1 cellular context compared by ENCODE assay signal in genomic region chr15:83930813-83931212, GRCh38.
TF ChIP-seq lines count a peak whose summit lies in the region.

No MANE protein-coding gene starts in this region.

TF ChIP-seq in HepG2, 621 proteins besides CTCF, POLR2A, EP300 and RAD21 (continued from another document and continues in another):
- TF ChIP-seq RERE (CRISPR knock-in tag; IDR thresholded peaks at IDR 0.05; ENCODE audit: low read depth): peak; percentile 93
- no peak for TF ChIP-seq ZNF563 (CRISPR knock-in tag; IDR thresholded peaks at IDR 0.05)
- peak; percentile 58; the same call in 1 of the 2 replicates for TF ChIP-seq TBX2 (CRISPR knock-in tag; IDR thresholded peaks at IDR 0.05; ENCODE audit: borderline replicate concordance)
- TF ChIP-seq SOX5 (CRISPR knock-in tag; IDR thresholded peaks at IDR 0.05; ENCODE audit: borderline replicate concordance): peak; percentile 60; the same call in 1 of the 2 replicates
- TF ChIP-seq RBFOX2 (IDR thresholded peaks at IDR 0.05; ENCODE audit: low read depth, low read length): no peak
- no peak for TF ChIP-seq U2AF2 (IDR thresholded peaks at IDR 0.05; ENCODE audit: low read depth, low read length)
- TF ChIP-seq NFKB2 (CRISPR knock-in tag; IDR thresholded peaks at IDR 0.05; ENCODE audit: borderline replicate concordance): no peak
- TF ChIP-seq ZNF124 (CRISPR knock-in tag; IDR thresholded peaks at IDR 0.05): no peak
- TF ChIP-seq FOSL1 (CRISPR knock-in tag; IDR thresholded peaks at IDR 0.05; ENCODE audit: borderline replicate concordance): no peak
- TF ChIP-seq FOXA1 (IDR thresholded peaks at IDR 0.05): peak; percentile 68; the same call in 1 of the 2 replicates
- TF ChIP-seq FOXA1 (CRISPR knock-in tag; IDR thresholded peaks at IDR 0.05): no peak; the same call in 1 of the 2 replicates
- TF ChIP-seq SP2 (CRISPR knock-in tag; IDR thresholded peaks at IDR 0.05): no peak
- TF ChIP-seq SAP130 (CRISPR knock-in tag; IDR thresholded peaks at IDR 0.05; ENCODE audit: low read depth): peak; percentile 46
- TF ChIP-seq ZMYM3 (CRISPR knock-in tag; IDR thresholded peaks at IDR 0.05): no peak
- peak; percentile 85 for TF ChIP-seq CEBPB (IDR thresholded peaks at IDR 0.05; ENCODE audit: borderline replicate concordance, low read depth, low read length)
- TF ChIP-seq JUNB (CRISPR knock-in tag; IDR thresholded peaks at IDR 0.05; ENCODE audit: borderline replicate concordance): no peak
- TF ChIP-seq ZFYVE20 (CRISPR knock-in tag; IDR thresholded peaks at IDR 0.05; ENCODE audit: borderline replicate concordance, low read depth): no peak
- TF ChIP-seq RXRB (CRISPR knock-in tag; IDR thresholded peaks at IDR 0.05; ENCODE audit: borderline replicate concordance): peak; percentile 61
- TF ChIP-seq FOXO1 (CRISPR knock-in tag; IDR thresholded peaks at IDR 0.05): peak; percentile 35; the same call in 1 of the 2 replicates
- no peak for TF ChIP-seq RAD51 (IDR thresholded peaks at IDR 0.05; ENCODE audit: borderline replicate concordance)
- no peak for TF ChIP-seq ISX (CRISPR knock-in tag; conservative IDR thresholded peaks at IDR 0.05)
- 0 out of 2 replicates have a peak, but pooled peaks have one; percentile 41 for TF ChIP-seq KAT8 (CRISPR knock-in tag; IDR thresholded peaks at IDR 0.05)
- no peak for TF ChIP-seq ARNT2 (CRISPR knock-in tag; IDR thresholded peaks at IDR 0.05; ENCODE audit: low read depth)
- no peak for TF ChIP-seq ZBTB14 (CRISPR knock-in tag; IDR thresholded peaks at IDR 0.05)
- TF ChIP-seq MEF2D (CRISPR knock-in tag; IDR thresholded peaks at IDR 0.05): peak; percentile 97
- no peak for TF ChIP-seq ZFP37 (CRISPR knock-in tag; IDR thresholded peaks at IDR 0.05; ENCODE audit: borderline replicate concordance)
- no peak for TF ChIP-seq RORA (CRISPR knock-in tag; IDR thresholded peaks at IDR 0.05)
- no peak for TF ChIP-seq ZBTB38 (CRISPR knock-in tag; IDR thresholded peaks at IDR 0.05)
- TF ChIP-seq KMT2B (CRISPR knock-in tag; IDR thresholded peaks at IDR 0.05): no peak
- TF ChIP-seq CREB3 (CRISPR knock-in tag; IDR thresholded peaks at IDR 0.05): no peak
- no peak for TF ChIP-seq ZNF691 (CRISPR knock-in tag; IDR thresholded peaks at IDR 0.05; ENCODE audit: borderline replicate concordance, low read depth)
- TF ChIP-seq GZF1 (CRISPR knock-in tag; IDR thresholded peaks at IDR 0.05): no peak
- TF ChIP-seq NCOA2 (CRISPR knock-in tag; IDR thresholded peaks at IDR 0.05): peak; percentile 75; the same call in 1 of the 2 replicates
- no peak for TF ChIP-seq ZNF639 (CRISPR knock-in tag; conservative IDR thresholded peaks at IDR 0.05)
- TF ChIP-seq SP5 (CRISPR knock-in tag; IDR thresholded peaks at IDR 0.05; ENCODE audit: borderline replicate concordance, low read depth): 0 out of 2 replicates have a peak, but pooled peaks have one; percentile 32
- peak; percentile 81 for TF ChIP-seq HMG20A (CRISPR knock-in tag; IDR thresholded peaks at IDR 0.05; ENCODE audit: borderline replicate concordance)
- no peak for TF ChIP-seq MZF1 (CRISPR knock-in tag; IDR thresholded peaks at IDR 0.05; ENCODE audit: borderline replicate concordance)
- 0 out of 2 replicates have a peak, but pooled peaks have one; percentile 31 for TF ChIP-seq ERF (CRISPR knock-in tag; IDR thresholded peaks at IDR 0.05)
- no peak for TF ChIP-seq ZNF12 (CRISPR knock-in tag; IDR thresholded peaks at IDR 0.05)
- TF ChIP-seq ATF4 (CRISPR knock-in tag; IDR thresholded peaks at IDR 0.05): peak in 1 of 2 experiments; percentile 57; a peak in 1 of 4 replicates
- TF ChIP-seq KDM2A (CRISPR knock-in tag; IDR thresholded peaks at IDR 0.05; ENCODE audit: borderline replicate concordance, low read depth): no peak
- no peak for TF ChIP-seq POLR2G (IDR thresholded peaks at IDR 0.05; ENCODE audit: low read depth, low read length)
- peak; percentile 69; the same call in 1 of the 2 replicates for TF ChIP-seq FOXJ3 (CRISPR knock-in tag; IDR thresholded peaks at IDR 0.05; ENCODE audit: borderline replicate concordance)
- TF ChIP-seq ZBTB10 (CRISPR knock-in tag; IDR thresholded peaks at IDR 0.05; ENCODE audit: borderline replicate concordance): peak; percentile 79
- TF ChIP-seq HINFP (CRISPR knock-in tag; IDR thresholded peaks at IDR 0.05; ENCODE audit: low read depth): no peak
- TF ChIP-seq IRX3 (CRISPR knock-in tag; IDR thresholded peaks at IDR 0.05; ENCODE audit: borderline replicate concordance, low read depth): no peak
- no peak for TF ChIP-seq ZNF367 (CRISPR knock-in tag; IDR thresholded peaks at IDR 0.05; ENCODE audit: borderline replicate concordance)
- TF ChIP-seq ZNF350 (CRISPR knock-in tag; IDR thresholded peaks at IDR 0.05; ENCODE audit: borderline replicate concordance, low read depth): no peak
- TF ChIP-seq ZNF383 (CRISPR knock-in tag; IDR thresholded peaks at IDR 0.05; ENCODE audit: borderline replicate concordance): no peak
- TF ChIP-seq HIC2 (CRISPR knock-in tag; IDR thresholded peaks at IDR 0.05; ENCODE audit: low read depth): no peak
- no peak for TF ChIP-seq TSC22D2 (CRISPR knock-in tag; IDR thresholded peaks at IDR 0.05; ENCODE audit: borderline replicate concordance)
- 0 out of 2 replicates have a peak, but pooled peaks have one; percentile 49 for TF ChIP-seq ZNF644 (CRISPR knock-in tag; IDR thresholded peaks at IDR 0.05; ENCODE audit: low read depth)
- TF ChIP-seq IKZF1 (IDR thresholded peaks at IDR 0.05): no peak
- no peak for TF ChIP-seq ZNF224 (CRISPR knock-in tag; IDR thresholded peaks at IDR 0.05)
- TF ChIP-seq MED1 (CRISPR knock-in tag; IDR thresholded peaks at IDR 0.05): peak; percentile 66
